ENCODE assay signal across 24 cellular contexts in genomic region chr2:203916756-203917155, GRCh38. TPM values are rescaled to one million over a fixed set of nuclear protein-coding genes. Genes with fewer than 3 reads are reported as not detected.
A peak's percentile ranks its signal among the peaks of the same experiment; 100 is the strongest.
DNase-seq lines count a peak whose midpoint lies in the region; ATAC-seq and TF ChIP-seq lines count a peak whose summit lies in the region.
"Had no signal": no experiment of that assay in that cellular context is flagged by ENCODE, and none has a peak within 500 bp of the region (broad histone marks: within the 10 kb centered on the region; RNA-seq: fewer than 3 reads in every experiment).

No MANE protein-coding gene starts in this region.

- H3K4me3 Mint-ChIP-seq in activated CD4-positive, alpha-beta T cell treated with anti-CD3 and anti-CD28 coated beads for 36 hours, result no peak overlapping the region
- no peak overlapping the region for H3K4me3 Mint-ChIP-seq in activated CD4-positive, alpha-beta T cell treated with anti-CD3 and anti-CD28 coated beads, Interleukin-2, amount 10 ng/mL, durations not matched to agents 24 days and 14 days
- peak overlapping the region; percentile 9 for H3K4me3 Mint-ChIP-seq in T-helper 17 cell
- H3K4me3 Mint-ChIP-seq in activated T-helper 17 cell treated with anti-CD3 and anti-CD28 coated beads, Interleukin-2, amount 50 U/mL, for 72 hours, result peak overlapping the region; percentile 63
- no peak overlapping the region for H3K4me3 Mint-ChIP-seq in stimulated activated naive CD8-positive, alpha-beta T cell treated with anti-CD3 and anti-CD28 coated beads, Interleukin-15, amount 100 ng/mL, for 72 hours
- H3K4me3 Mint-ChIP-seq: CD14-positive monocyte; CD4-positive, alpha-beta T cell; CD8-positive, alpha-beta memory T cell; GM23338; H9 had no signal

- no peak for TF ChIP-seq POLR2A in GM18505 (IDR thresholded peaks at IDR 0.05; ENCODE audit: borderline replicate concordance, extremely low read depth, insufficient read depth, insufficient read length)

- H3K9me3 ChIP-seq in T-helper 17 cell (ENCODE audit: control insufficient read depth, low read length, poor library complexity, severe bottlenecking), result no peaks in the 10 kb centered on the region
- H3K9me3 ChIP-seq: A549, BE2C had no signal

- intact Hi-C loops in activated CD4-positive, alpha-beta T cell treated with anti-CD3 and anti-CD28 coated beads for 36 hours (cut with DNase I, micrococcal nuclease), result no loop called here
- intact Hi-C loops in activated CD4-positive, alpha-beta T cell treated with anti-CD3 and anti-CD28 coated beads, Interleukin-2, amount 10 ng/mL, durations not matched to agents 24 days and 14 days (cut with micrococcal nuclease), result loop anchor here (2.0 kb wide), 1 partner anchor 18 kb away; no protein-coding TSS in a partner anchor

- peaks cover 44% of the 10 kb centered on the region for H3K4me1 Mint-ChIP-seq in activated CD4-positive, alpha-beta T cell treated with anti-CD3 and anti-CD28 coated beads for 36 hours
- peaks cover 28% of the 10 kb centered on the region for H3K4me1 Mint-ChIP-seq in activated CD4-positive, alpha-beta T cell treated with anti-CD3 and anti-CD28 coated beads, Interleukin-2, amount 10 ng/mL, durations not matched to agents 24 days and 14 days
- peaks cover 33% of the 10 kb centered on the region for H3K4me1 Mint-ChIP-seq in T-helper 17 cell
- H3K4me1 Mint-ChIP-seq in activated T-helper 17 cell treated with anti-CD3 and anti-CD28 coated beads, Interleukin-2, amount 50 U/mL, for 72 hours, result peaks cover 34% of the 10 kb centered on the region
- H3K4me1 Mint-ChIP-seq in stimulated activated naive CD8-positive, alpha-beta T cell treated with anti-CD3 and anti-CD28 coated beads, Interleukin-15, amount 100 ng/mL, for 72 hours, result peaks cover 37% of the 10 kb centered on the region

- H3K27me3 Mint-ChIP-seq in activated CD4-positive, alpha-beta T cell treated with anti-CD3 and anti-CD28 coated beads for 36 hours, result peaks cover 2% of the 10 kb centered on the region
- H3K27me3 Mint-ChIP-seq in activated CD4-positive, alpha-beta T cell treated with anti-CD3 and anti-CD28 coated beads, Interleukin-2, amount 10 ng/mL, durations not matched to agents 24 days and 14 days, result peaks cover 7% of the 10 kb centered on the region
- peaks cover 8% of the 10 kb centered on the region for H3K27me3 Mint-ChIP-seq in T-helper 17 cell
- H3K27me3 Mint-ChIP-seq in activated T-helper 17 cell treated with anti-CD3 and anti-CD28 coated beads, Interleukin-2, amount 50 U/mL, for 72 hours, result no peaks in the 10 kb centered on the region
- peaks cover 7% of the 10 kb centered on the region for H3K27me3 Mint-ChIP-seq in stimulated activated naive CD8-positive, alpha-beta T cell treated with anti-CD3 and anti-CD28 coated beads, Interleukin-15, amount 100 ng/mL, for 72 hours
- H3K27me3 Mint-ChIP-seq: CD4-positive, alpha-beta T cell had no signal

- POLR2A ChIA-PET in activated CD4-positive, alpha-beta T cell treated with anti-CD3 and anti-CD28 coated beads for 36 hours (lab: Charles Lee), result no interaction called here

- no peak overlapping the region for H3K27ac Mint-ChIP-seq in activated CD4-positive, alpha-beta T cell treated with anti-CD3 and anti-CD28 coated beads for 36 hours
- H3K27ac Mint-ChIP-seq in activated CD4-positive, alpha-beta T cell treated with anti-CD3 and anti-CD28 coated beads, Interleukin-2, amount 10 ng/mL, durations not matched to agents 24 days and 14 days, result no peak overlapping the region
- no peak overlapping the region for H3K27ac Mint-ChIP-seq in T-helper 17 cell
- no peak overlapping the region for H3K27ac Mint-ChIP-seq in activated T-helper 17 cell treated with anti-CD3 and anti-CD28 coated beads, Interleukin-2, amount 50 U/mL, for 72 hours
- peak overlapping the region; percentile 1 to 5 for H3K27ac Mint-ChIP-seq in stimulated activated naive CD8-positive, alpha-beta T cell treated with anti-CD3 and anti-CD28 coated beads, Interleukin-15, amount 100 ng/mL, for 72 hours
- H3K27ac Mint-ChIP-seq: CD4-positive, alpha-beta T cell; GM23338; H9 had no signal

- no peaks in the 10 kb centered on the region for H3K36me3 Mint-ChIP-seq in activated CD4-positive, alpha-beta T cell treated with anti-CD3 and anti-CD28 coated beads for 36 hours (ENCODE audit: low read depth)
- H3K36me3 Mint-ChIP-seq in activated CD4-positive, alpha-beta T cell treated with anti-CD3 and anti-CD28 coated beads, Interleukin-2, amount 10 ng/mL, durations not matched to agents 24 days and 14 days (ENCODE audit: low read depth), result no peaks in the 10 kb centered on the region
- H3K36me3 Mint-ChIP-seq in T-helper 17 cell (ENCODE audit: low read depth), result no peaks in the 10 kb centered on the region
- H3K36me3 Mint-ChIP-seq in activated T-helper 17 cell treated with anti-CD3 and anti-CD28 coated beads, Interleukin-2, amount 50 U/mL, for 72 hours (ENCODE audit: low read depth), result no peaks in the 10 kb centered on the region
- H3K36me3 Mint-ChIP-seq: CD14-positive monocyte had no signal

- ATAC-seq in activated CD4-positive, alpha-beta T cell treated with anti-CD3 and anti-CD28 coated beads for 36 hours, result peak; percentile 58
- ATAC-seq in T-helper 17 cell, result no peak
- ATAC-seq in activated T-helper 17 cell treated with anti-CD3 and anti-CD28 coated beads, Interleukin-2, amount 50 U/mL, for 72 hours (replicated peaks), result peak; percentile 43
- no peak for ATAC-seq in stimulated activated naive CD8-positive, alpha-beta T cell treated with anti-CD3 and anti-CD28 coated beads, Interleukin-15, amount 100 ng/mL, for 72 hours
- ATAC-seq in HG03442 (IDR thresholded peaks at IDR 0.05; ENCODE audit: unreplicated experiment), result no peak
- no peak for ATAC-seq in GM18505 (IDR thresholded peaks at IDR 0.05; ENCODE audit: unreplicated experiment)
- ATAC-seq: A549, GM12878, GM23338, HCT116 had no signal

- CTCF ChIA-PET in activated CD4-positive, alpha-beta T cell treated with anti-CD3 and anti-CD28 coated beads for 36 hours (lab: Charles Lee), result interaction anchor here (1.2 to 1.6 kb wide), 2 partner anchors 10 to 102 kb away, joined by 3 read pairs; no protein-coding TSS in a partner anchor

- no peak for DNase-seq in activated CD4-positive, alpha-beta T cell treated with anti-CD3 and anti-CD28 coated beads for 36 hours
- no peak for DNase-seq in activated CD4-positive, alpha-beta T cell treated with anti-CD3 and anti-CD28 coated beads, Interleukin-2, amount 10 ng/mL, durations not matched to agents 24 days and 14 days
- no peak for DNase-seq in T-helper 17 cell
- DNase-seq in stimulated activated naive CD8-positive, alpha-beta T cell treated with anti-CD3 and anti-CD28 coated beads, Interleukin-15, amount 100 ng/mL, for 72 hours, result no peak
- DNase-seq: 8988T; ACHN; AML-193; BE2C; CD4-positive, alpha-beta T cell; CD8-positive, alpha-beta memory T cell; DMS 273 treated with DMSO at 0.1 percent for 48 hours; DMS79; EL; GDM1; H9 had no signal

- no peaks in the 10 kb centered on the region for H3K9me3 Mint-ChIP-seq in activated CD4-positive, alpha-beta T cell treated with anti-CD3 and anti-CD28 coated beads for 36 hours (ENCODE audit: low read depth)
- H3K9me3 Mint-ChIP-seq in activated CD4-positive, alpha-beta T cell treated with anti-CD3 and anti-CD28 coated beads, Interleukin-2, amount 10 ng/mL, durations not matched to agents 24 days and 14 days, result no peaks in the 10 kb centered on the region
- H3K9me3 Mint-ChIP-seq in activated T-helper 17 cell treated with anti-CD3 and anti-CD28 coated beads, Interleukin-2, amount 50 U/mL, for 72 hours, result no peaks in the 10 kb centered on the region
- H3K9me3 Mint-ChIP-seq in stimulated activated naive CD8-positive, alpha-beta T cell treated with anti-CD3 and anti-CD28 coated beads, Interleukin-15, amount 100 ng/mL, for 72 hours, result no peaks in the 10 kb centered on the region
- H3K9me3 Mint-ChIP-seq: CD14-positive monocyte; CD4-positive, alpha-beta T cell; CD8-positive, alpha-beta memory T cell; GM23338; H9 had no signal

RNA-seq across cellular contexts. Expression of gene ICOS, which starts 19.8 kb away (rescaled TPM):
- 100 to 1,000 TPM; 133 to 161 TPM for total RNA-seq in activated CD4-positive, alpha-beta T cell treated with anti-CD3 and anti-CD28 coated beads for 36 hours
- total RNA-seq in activated CD4-positive, alpha-beta T cell treated with anti-CD3 and anti-CD28 coated beads, Interleukin-2, amount 10 ng/mL, durations not matched to agents 24 days and 14 days, result 111 and 114 TPM in 2 replicates
- 100 to 1,000 TPM in 1 of 2 donors, 10 to 100 TPM in 1; 71.5 to 122 TPM for total RNA-seq in T-helper 17 cell
- 100 to 1,000 TPM; 146 to 194 TPM for total RNA-seq in activated T-helper 17 cell treated with anti-CD3 and anti-CD28 coated beads, Interleukin-2, amount 50 U/mL, for 72 hours
- total RNA-seq: GM23338, H4, H9 had no signal

RNA-seq across cellular contexts. Expression of gene CTLA4, which starts 49.2 kb away (rescaled TPM):
- total RNA-seq in activated CD4-positive, alpha-beta T cell treated with anti-CD3 and anti-CD28 coated beads for 36 hours, result 100 to 1,000 TPM; 121 to 127 TPM
- 104 TPM in 2 replicates for total RNA-seq in activated CD4-positive, alpha-beta T cell treated with anti-CD3 and anti-CD28 coated beads, Interleukin-2, amount 10 ng/mL, durations not matched to agents 24 days and 14 days
- 100 to 1,000 TPM in 1 of 2 donors, 10 to 100 TPM in 1; 77.2 to 109 TPM for total RNA-seq in T-helper 17 cell
- 100 to 1,000 TPM; 282 to 334 TPM for total RNA-seq in activated T-helper 17 cell treated with anti-CD3 and anti-CD28 coated beads, Interleukin-2, amount 50 U/mL, for 72 hours
- total RNA-seq: GM12878, GM23338, H4, H9 had no signal

Comparison
In these comparisons a context has a peak if more than half of its experiments do, and no peak if none do; other contexts are left out.
1. ATAC-seq: peak in activated CD4-positive, alpha-beta T cell treated with anti-CD3 and anti-CD28 coated beads for 36 hours (single experiment) and activated T-helper 17 cell treated with anti-CD3 and anti-CD28 coated beads, Interleukin-2, amount 50 U/mL, for 72 hours (single experiment); none in T-helper 17 cell (single experiment), stimulated activated naive CD8-positive, alpha-beta T cell treated with anti-CD3 and anti-CD28 coated beads, Interleukin-15, amount 100 ng/mL, for 72 hours (single experiment), HG03442 (single experiment) and GM18505 (single experiment).
2. H3K27ac Mint-ChIP-seq: peak in stimulated activated naive CD8-positive, alpha-beta T cell treated with anti-CD3 and anti-CD28 coated beads, Interleukin-15, amount 100 ng/mL, for 72 hours (2 of 2); none in activated CD4-positive, alpha-beta T cell treated with anti-CD3 and anti-CD28 coated beads for 36 hours (single experiment), activated CD4-positive, alpha-beta T cell treated with anti-CD3 and anti-CD28 coated beads, Interleukin-2, amount 10 ng/mL, durations not matched to agents 24 days and 14 days (single experiment), T-helper 17 cell (single experiment) and activated T-helper 17 cell treated with anti-CD3 and anti-CD28 coated beads, Interleukin-2, amount 50 U/mL, for 72 hours (single experiment).
3. H3K4me3 Mint-ChIP-seq: peak in T-helper 17 cell (single experiment) and activated T-helper 17 cell treated with anti-CD3 and anti-CD28 coated beads, Interleukin-2, amount 50 U/mL, for 72 hours (single experiment); none in activated CD4-positive, alpha-beta T cell treated with anti-CD3 and anti-CD28 coated beads for 36 hours (single experiment), activated CD4-positive, alpha-beta T cell treated with anti-CD3 and anti-CD28 coated beads, Interleukin-2, amount 10 ng/mL, durations not matched to agents 24 days and 14 days (single experiment) and stimulated activated naive CD8-positive, alpha-beta T cell treated with anti-CD3 and anti-CD28 coated beads, Interleukin-15, amount 100 ng/mL, for 72 hours (0 of 2).